In genomic region chr13:70311175-70311574, GRCh38 we compare ENCODE assay signal across 8 cellular contexts.
"Had no signal": no experiment of that assay in that cellular context is flagged by ENCODE, and none has a peak within 500 bp of the region (broad histone marks: within the 10 kb centered on the region; RNA-seq: fewer than 3 reads in every experiment).

No MANE protein-coding gene starts in this region.

- DNase-seq: IMR-90; NCI-H1048; NCI-H2029; NCI-H226; NCI-H524 treated with DMSO at 0.1 percent for 48 hours; NK-92 treated with Interleukin-12 subunit alpha and Interleukin-12 subunit beta, amount 100 ng/mL, for 24 hours had no signal

- H3K9me3 ChIP-seq: SK-N-SH had no signal

- H3K27ac ChIP-seq: RWPE1 had no signal
